ENCODE assay signal across 9 cellular contexts in the genomic region with DNA sequence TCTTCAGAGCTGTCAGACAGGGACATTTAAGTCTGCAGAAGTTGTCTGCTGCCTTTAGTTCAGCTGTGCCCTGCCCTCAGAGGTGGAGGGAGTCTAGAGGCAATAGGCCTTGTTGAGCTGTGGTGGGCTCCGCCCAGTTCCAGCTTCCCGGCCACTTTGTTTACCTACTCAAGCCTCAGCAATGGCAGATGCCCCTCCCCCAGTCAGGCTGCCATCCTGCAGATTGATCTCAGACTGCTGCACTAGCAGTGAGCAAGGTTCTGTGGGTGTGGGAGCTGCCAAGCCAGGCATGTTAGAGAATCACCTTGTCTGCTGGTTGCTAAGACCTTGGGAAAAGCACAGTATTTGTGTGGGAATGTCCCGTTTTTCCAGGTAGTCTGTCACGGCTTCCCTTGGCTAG. TPM values are rescaled to one million over a fixed set of nuclear protein-coding genes. Genes with fewer than 3 reads are reported as not detected.
DNase-seq lines count a peak whose midpoint lies in the region; ATAC-seq, FAIRE-seq and TF ChIP-seq lines count a peak whose summit lies in the region.
"Not testable (repeated sequence)": the region's sequence is repeated elsewhere in the genome, so short reads cannot be mapped to it uniquely, and the experiment has no call there.
"Had no signal": no experiment of that assay in that cellular context is flagged by ENCODE, and none has a peak within 500 bp of the region (broad histone marks: within the 10 kb centered on the region; RNA-seq: fewer than 3 reads in every experiment).

No MANE protein-coding gene starts in this region.

- WGBS in K562 (ENCODE audit: insufficient coverage, low coverage, missing lambda C conversion rate) = 9% methylated on average over 4 of the region's 4 CpGs
- 61% methylated on average over 4 of the region's 4 CpGs for WGBS in hepatocyte (ENCODE audit: low lambda C conversion rate, missing lambda C conversion rate)

- in situ Hi-C loops in K562 (cut with MboI) = not testable (repeated sequence)

- H4K20me1 ChIP-seq in K562 (replicated peaks; ENCODE audit: control insufficient read depth, insufficient read depth, low read length); hepatocyte (ENCODE audit: insufficient read depth, poor library complexity, severe bottlenecking): not testable (repeated sequence)

- not testable (repeated sequence) for H3K79me2 ChIP-seq in K562 (ENCODE audit: control insufficient read depth, insufficient read depth, low read length); hepatocyte

- not testable (repeated sequence) for TF ChIP-seq EP300 in K562 (IDR thresholded peaks at IDR 0.05; ENCODE audit: low read length)

- H3K9ac ChIP-seq in K562 (ENCODE audit: insufficient read depth in 1 of 2, low read depth in 2 of 2, low read length in 2 of 2) = not testable (repeated sequence)

- CTCF ChIA-PET in K562 (lab: Yijun Ruan, JAX; ENCODE audit: low intra/inter-chr PET ratio) = not testable (repeated sequence)

- not testable (repeated sequence) for TF ChIP-seq RAD21 in K562 (CRISPR knock-in tag; conservative IDR thresholded peaks at IDR 0.05 in 1 of 2, IDR thresholded peaks at IDR 0.05 in 1 of 2)

- not testable (repeated sequence) for H3K4me3 ChIP-seq in K562, hepatocyte

- peak; percentile 53 for ATAC-seq in K562

- peaks cover 39% of the 10 kb centered on the region for H3K9me3 Mint-ChIP-seq in nephron progenitor cell

- not testable (repeated sequence) for H3K27me3 ChIP-seq in K562 (ENCODE audit: control insufficient read depth in 2 of 2, insufficient read depth in 2 of 2, low read length in 2 of 2); hepatocyte

- peak overlapping the region; percentile 75 for H2AFZ ChIP-seq in K562 (ENCODE audit: low read depth, low read length)
- H2AFZ ChIP-seq in hepatocyte = not testable (repeated sequence)

- not testable (repeated sequence) for FAIRE-seq in RCC 7860 (lab: Jason Lieb, UNC); K562 (lab: Jason Lieb, UNC)

- H3K36me3 ChIP-seq in K562 (ENCODE audit: control insufficient read depth, insufficient read depth, low read length); hepatocyte (replicated peaks; ENCODE audit: insufficient read depth, low read depth): not testable (repeated sequence)

- H3K4me1 Mint-ChIP-seq in nephron progenitor cell = peaks cover 14% of the 10 kb centered on the region

- not testable (repeated sequence) for H3K4me1 ChIP-seq in K562 (replicated peaks in 1 of 2; ENCODE audit: control insufficient read depth in 2 of 2, insufficient read depth in 2 of 2, low read length in 2 of 2); hepatocyte (ENCODE audit: insufficient read depth)

- TF ChIP-seq POLR2A in K562 (conservative IDR thresholded peaks at IDR 0.05) = not testable (repeated sequence)

- H3K27ac Mint-ChIP-seq in nephron progenitor cell = peak overlapping the region; percentile 19

- not testable (repeated sequence) for H3K27ac ChIP-seq in K562 (ENCODE audit: extremely low read depth, low read depth, low read length); hepatocyte

- H3K4me3 Mint-ChIP-seq in nephron progenitor cell = not testable (repeated sequence)

- H3K4me2 ChIP-seq in K562 (ENCODE audit: insufficient read depth, low read length) = peak overlapping the region; percentile 38
- H3K4me2 ChIP-seq in hepatocyte = not testable (repeated sequence)

- not testable (repeated sequence) for TF ChIP-seq CTCF in K562 (IDR thresholded peaks at IDR 0.05 in 2 of 3, conservative IDR thresholded peaks at IDR 0.05 in 1 of 3; ENCODE audit: insufficient read depth in 2 of 3, low read depth in 1 of 3, low read length in 3 of 3); hepatocyte (IDR thresholded peaks at IDR 0.05; ENCODE audit: poor library complexity); nephron progenitor cell (IDR thresholded peaks at IDR 0.05)

- H3K36me3 Mint-ChIP-seq in nephron progenitor cell (ENCODE audit: low read depth) = peaks cover 33% of the 10 kb centered on the region

- not testable (repeated sequence) for BruUV-seq in K562 (replicated peaks; lab: Mats Ljungman, UMichigan)

- DNase-seq in DMS153 treated with DMSO at 0.1 percent for 48 hours (lab: John Stamatoyannopoulos, UW; ENCODE audit: unreplicated experiment) = peak; percentile 8
- peak; percentile 60 for DNase-seq in NCI-H146 (lab: John Stamatoyannopoulos, UW)
- DNase-seq in NCI-H748 (lab: John Stamatoyannopoulos, UW; ENCODE audit: unreplicated experiment) = peak; percentile 60
- DNase-seq in RCC 7860 (ENCODE audit: low spot score) = peak; percentile 15
- DNase-seq in K562 (ENCODE audit: extremely low read depth in 1 of 4, low spot score in 3 of 4) = peak in 1 of 4 experiments; percentile 33
- DNase-seq in hepatocyte (ENCODE audit: low spot score) = peak; percentile 54
- DNase-seq in nephron progenitor cell = peak; percentile 8
- DNase-seq in ureter (ENCODE audit: low spot score) = peak; percentile 64

- H3K9me3 ChIP-seq in K562 (replicated peaks; ENCODE audit: control insufficient read depth, insufficient read depth, low read depth, low read length); hepatocyte (ENCODE audit: low read depth): not testable (repeated sequence)

- H3K9me2 ChIP-seq in hepatocyte (replicated peaks; ENCODE audit: insufficient read depth) = not testable (repeated sequence)

- H3K9me1 ChIP-seq in K562 (ENCODE audit: control insufficient read depth, insufficient read depth, low read length) = not testable (repeated sequence)

- not testable (repeated sequence) for H3K27me3 Mint-ChIP-seq in nephron progenitor cell (ENCODE audit: low read depth, poor library complexity)

- intact Hi-C loops in K562 (cut with micrococcal nuclease) = not testable (repeated sequence)

- POLR2A ChIA-PET in K562 (lab: Yijun Ruan, JAX) = not testable (repeated sequence)

TF ChIP-seq in K562, 482 proteins besides CTCF, POLR2A, EP300 and RAD21:
- TF ChIP-seq YY1 (IDR thresholded peaks at IDR 0.05; ENCODE audit: borderline replicate concordance in 1 of 3, control insufficient read depth in 1 of 3, extremely low read depth in 1 of 3, insufficient read depth in 3 of 3, insufficient read length in 1 of 3, insufficient replicate concordance in 2 of 3, low read depth in 1 of 3, low read length in 2 of 3) = peak in 1 of 3 experiments; percentile 5
- TF ChIP-seq, protein P1, sequence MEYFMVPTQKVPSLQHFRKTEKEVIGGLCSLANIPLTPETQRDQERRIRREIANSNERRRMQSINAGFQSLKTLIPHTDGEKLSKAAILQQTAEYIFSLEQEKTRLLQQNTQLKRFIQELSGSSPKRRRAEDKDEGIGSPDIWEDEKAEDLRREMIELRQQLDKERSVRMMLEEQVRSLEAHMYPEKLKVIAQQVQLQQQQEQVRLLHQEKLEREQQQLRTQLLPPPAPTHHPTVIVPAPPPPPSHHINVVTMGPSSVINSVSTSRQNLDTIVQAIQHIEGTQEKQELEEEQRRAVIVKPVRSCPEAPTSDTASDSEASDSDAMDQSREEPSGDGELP (CRISPR knock-in tag; IDR thresholded peaks at IDR 0.05; ENCODE audit: borderline replicate concordance) = 0 out of 2 replicates have a peak, but pooled peaks have one; percentile 14
- 0 out of 4 replicates have a peak, but pooled peaks of 1 of the 2 experiments have one; percentile 15 for TF ChIP-seq FOXA3 (CRISPR knock-in tag; conservative IDR thresholded peaks at IDR 0.05 in 1 of 2, IDR thresholded peaks at IDR 0.05 in 1 of 2)

RNA-seq across cellular contexts. Expression of gene KIAA0408, which starts 46.1 kb away (rescaled TPM):
- total RNA-seq in K562 (2011; cell fraction: chromatin; rRNA removed; ENCODE audit: low replicate concordance) = not detected in 2 replicates
- total RNA-seq in K562 (2011; cell fraction: nucleolus; rRNA removed) = not detected in 2 replicates
- not detected in 2 replicates for total RNA-seq in K562 (2011; cell fraction: nucleoplasm; rRNA removed)
- total RNA-seq in K562 (2014; rRNA removed) (not detected in 2 replicates), K562 (2014; rRNA removed; fragmentation: Illumina TruSeq; extraction: Trizol) (not detected in 2 replicates), K562 (2015; rRNA removed; fragmentation: Illumina TruSeq; extraction: Trizol) (not detected in 2 replicates), K562 (2021) (0.11 TPM in 1 of 2 replicates, not detected in the other), hepatocyte (6.4 and 7.4 TPM in 2 replicates), ureter (12.8 TPM)
- polyA plus RNA-seq in K562 (2011; rRNA removed) (not detected in 2 replicates), K562 (2014; fragmentation: Illumina TruSeq; extraction: Trizol) (not detected in 2 replicates), K562 (2014; fragmentation: Nextera tagmentation; extraction: Ambion mirVana) (not detected), K562 (2014; rRNA removed) (not detected in 2 replicates), hepatocyte (1.8 and 2.1 TPM in 2 replicates)
- polyA plus RNA-seq in K562 (2011; cell fraction: cytosol; rRNA removed) = not detected in 2 replicates
- polyA plus RNA-seq in K562 (2011; cell fraction: nucleus; rRNA removed) = not detected in 2 replicates
- 0.03 TPM in 1 of 2 replicates, not detected in the other for polyA plus RNA-seq in K562 (2012)
- polyA minus RNA-seq in K562 (2011; rRNA and poly(A)+ RNA removed) = not detected in 2 replicates
- polyA minus RNA-seq in K562 (2011; cell fraction: cytosol; rRNA and poly(A)+ RNA removed) = not detected in 2 replicates
- polyA minus RNA-seq in K562 (2011; cell fraction: nucleus; rRNA and poly(A)+ RNA removed) = not detected in 2 replicates
- total RNA-seq: G401 had no signal
